8 cellular contexts compared by ENCODE assay signal in the genomic region with DNA sequence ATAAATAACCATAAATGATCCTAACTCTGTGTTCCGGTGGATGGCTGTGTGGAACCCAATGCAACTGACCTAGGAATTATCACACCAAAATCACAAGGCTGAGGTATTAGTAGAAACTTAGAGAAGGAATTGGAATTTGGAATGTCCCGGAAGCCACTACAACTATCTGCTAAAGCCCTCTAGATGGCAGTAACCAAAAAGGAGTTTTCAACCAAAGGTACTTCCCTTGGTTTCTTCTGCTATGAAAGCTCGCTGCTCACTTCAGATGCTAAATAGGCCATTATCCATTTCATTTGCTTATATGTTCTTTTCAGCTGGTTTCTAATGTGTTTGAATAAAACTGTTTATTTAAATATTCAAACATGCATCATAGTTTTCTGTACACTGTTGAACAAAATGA.
DNase-seq lines count a peak whose midpoint lies in the region; ATAC-seq and TF ChIP-seq lines count a peak whose summit lies in the region.

No MANE protein-coding gene starts in this region.

- H3K4me1 ChIP-seq in vagina (no peaks in the 10 kb centered on the region), mucosa of descending colon (ENCODE audit: low read depth) (no peaks in the 10 kb centered on the region)

- intact Hi-C loops in vagina (cut with DNase I) (no loop called here), mucosa of descending colon (cut with DNase I, micrococcal nuclease) (no loop called here)

- no peak for TF ChIP-seq POLR2A in vagina (IDR thresholded peaks at IDR 0.05)

- H3K27me3 ChIP-seq in WERI-Rb-1 (ENCODE audit: insufficient read depth, low read depth, severe bottlenecking) (no peaks in the 10 kb centered on the region), vagina (no peaks in the 10 kb centered on the region)

- in situ Hi-C loops in GM13976 (cut with MboI; ENCODE audit: low sequenced_read_pairs, unreplicated experiment), result no loop called here

- no peak overlapping the region for H3K27ac ChIP-seq in WERI-Rb-1
- no peak overlapping the region for H3K27ac ChIP-seq in vagina

- peak; percentile 40 for DNase-seq in EL
- peak; percentile 52 for DNase-seq in NCI-H1092 treated with DMSO at 0.1 percent for 48 hours (lab: John Stamatoyannopoulos, UW)
- no peak for DNase-seq in WERI-Rb-1
- DNase-seq in kidney glomerular epithelial cell (lab: John Stamatoyannopoulos, UW), result peak; percentile 50
- no peak for DNase-seq in vagina (ENCODE audit: extremely low spot score in 2 of 2)
- DNase-seq in GM13976 (ENCODE audit: low spot score), result no peak
- no peak for DNase-seq in mucosa of descending colon

- no peaks in the 10 kb centered on the region for H3K36me3 ChIP-seq in WERI-Rb-1
- H3K36me3 ChIP-seq in vagina, result no peaks in the 10 kb centered on the region
- H3K36me3 ChIP-seq in mucosa of descending colon (ENCODE audit: low read depth), result no peaks in the 10 kb centered on the region

- H3K4me3 ChIP-seq in WERI-Rb-1 (ENCODE audit: low read depth, low read length) (no peak overlapping the region), vagina (no peak overlapping the region), mucosa of descending colon (no peak overlapping the region)

- H3K9me3 ChIP-seq in WERI-Rb-1 (ENCODE audit: severe bottlenecking), result no peaks in the 10 kb centered on the region
- no peaks in the 10 kb centered on the region for H3K9me3 ChIP-seq in vagina
- H3K9me3 ChIP-seq in mucosa of descending colon, result peaks cover 6% of the 10 kb centered on the region

- ATAC-seq in GM18517 (IDR thresholded peaks at IDR 0.05; ENCODE audit: unreplicated experiment) (no peak), mucosa of descending colon (no peak)

- TF ChIP-seq CTCF in WERI-Rb-1 (IDR thresholded peaks at IDR 0.05; ENCODE audit: low read depth, low read length) (peak; percentile 26; the same call in 1 of the 2 replicates), vagina (IDR thresholded peaks at IDR 0.05) (no peak), GM13976 (IDR thresholded peaks at IDR 0.05; ENCODE audit: borderline replicate concordance, control extremely low read depth, extremely low read depth, insufficient read depth, missing control alignments) (no peak), mucosa of descending colon (IDR thresholded peaks at IDR 0.05) (no peak)

Comparison
In these comparisons a context has a peak if more than half of its experiments do, and no peak if none do; other contexts are left out.
1. DNase-seq: peak in EL (single experiment), NCI-H1092 treated with DMSO at 0.1 percent for 48 hours (single experiment) and kidney glomerular epithelial cell (single experiment); none in WERI-Rb-1 (single experiment), vagina (0 of 2), GM13976 (single experiment) and mucosa of descending colon (0 of 3).